In the genomic region with DNA sequence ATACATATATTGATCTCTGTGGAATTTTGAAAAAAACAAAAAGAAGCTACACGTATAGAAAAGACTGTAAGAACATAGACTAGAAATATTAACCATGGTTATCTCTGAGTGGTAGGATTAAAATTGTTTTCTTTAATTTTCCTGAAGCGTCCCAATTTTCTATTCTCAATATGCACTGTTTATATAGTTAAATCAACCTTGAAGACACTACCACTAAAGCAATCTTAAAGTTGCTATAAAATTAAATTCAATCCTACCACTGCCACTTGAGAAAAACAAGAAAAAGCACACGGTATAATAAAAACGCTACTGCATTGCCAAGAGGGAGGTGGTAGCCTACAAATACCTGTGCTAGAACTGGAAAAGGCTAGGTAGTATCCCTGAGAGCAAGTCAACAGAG, we compare ENCODE assay signal across 16 cellular contexts.
"Had no signal": no experiment of that assay in that cellular context is flagged by ENCODE, and none has a peak within 500 bp of the region (broad histone marks: within the 10 kb centered on the region; RNA-seq: fewer than 3 reads in every experiment).

No MANE protein-coding gene starts in this region.

- H3K27ac ChIP-seq: brain microvascular endothelial cell, lower lobe of right lung, tibial artery had no signal

- H3K4me3 Mint-ChIP-seq: activated naive CD8-positive, alpha-beta T cell treated with anti-CD3 and anti-CD28 coated beads, Interleukin-2, amount 10 ng/mL, durations not matched to agents 7 days and 5 days; activated T-cell treated with anti-CD3 and anti-CD28 coated beads, Interleukin-2, amount 50 U/mL, for 24 hours; central memory CD8-positive, alpha-beta T cell; stimulated activated memory B cell treated with anti-CD40 and anti-IgM and Interleukin-4, amounts not matched to agents 10 μg/mL and 1 μg/mL and 100 μg/mL, for 72 hours; T-helper 1 cell treated with Interleukin-12 subunit alpha and Interleukin-12 subunit beta and Interleukin-4 antibody, amounts not matched to agents 30 μg/mL and 1 μg/mL, for 36 hours had no signal

- H3K9me3 Mint-ChIP-seq: activated naive CD8-positive, alpha-beta T cell treated with anti-CD3 and anti-CD28 coated beads, Interleukin-2, amount 10 ng/mL, durations not matched to agents 7 days and 5 days; activated T-cell treated with anti-CD3 and anti-CD28 coated beads, Interleukin-2, amount 50 U/mL, for 24 hours; central memory CD8-positive, alpha-beta T cell; stimulated activated memory B cell treated with anti-CD40 and anti-IgM and Interleukin-4, amounts not matched to agents 10 μg/mL and 1 μg/mL and 100 μg/mL, for 72 hours; T-helper 1 cell treated with Interleukin-12 subunit alpha and Interleukin-12 subunit beta and Interleukin-4 antibody, amounts not matched to agents 30 μg/mL and 1 μg/mL, for 36 hours had no signal

- H3K27ac Mint-ChIP-seq: activated naive CD8-positive, alpha-beta T cell treated with anti-CD3 and anti-CD28 coated beads, Interleukin-2, amount 10 ng/mL, durations not matched to agents 7 days and 5 days; activated T-cell treated with anti-CD3 and anti-CD28 coated beads, Interleukin-2, amount 50 U/mL, for 24 hours; stimulated activated memory B cell treated with anti-CD40 and anti-IgM and Interleukin-4, amounts not matched to agents 10 μg/mL and 1 μg/mL and 100 μg/mL, for 72 hours; T-helper 1 cell treated with Interleukin-12 subunit alpha and Interleukin-12 subunit beta and Interleukin-4 antibody, amounts not matched to agents 30 μg/mL and 1 μg/mL, for 36 hours had no signal

- H3K9me3 ChIP-seq: lower lobe of right lung, tibial artery had no signal

- H3K27me3 Mint-ChIP-seq: activated naive CD8-positive, alpha-beta T cell treated with anti-CD3 and anti-CD28 coated beads, Interleukin-2, amount 10 ng/mL, durations not matched to agents 7 days and 5 days; activated T-cell treated with anti-CD3 and anti-CD28 coated beads, Interleukin-2, amount 50 U/mL, for 24 hours; central memory CD8-positive, alpha-beta T cell; stimulated activated memory B cell treated with anti-CD40 and anti-IgM and Interleukin-4, amounts not matched to agents 10 μg/mL and 1 μg/mL and 100 μg/mL, for 72 hours had no signal

- H3K27me3 ChIP-seq: brain microvascular endothelial cell, tibial artery had no signal

- H3K4me3 ChIP-seq: lower lobe of right lung, tibial artery had no signal

- ATAC-seq: activated CD4-positive, CD25-positive, alpha-beta regulatory T cell treated with anti-CD3 and anti-CD28 coated beads, Interleukin-2, amount 50 U/mL, for 24 hours; left cardiac atrium; lower lobe of right lung; stimulated activated memory B cell treated with anti-CD40 and anti-IgM and Interleukin-4, amounts not matched to agents 10 μg/mL and 1 μg/mL and 100 μg/mL, for 72 hours had no signal

- DNase-seq: activated CD4-positive, alpha-beta T cell treated with anti-CD3 and anti-CD28 coated beads, Interleukin-2, amount 50 U/mL, for 4 hours; activated effector memory CD4-positive, alpha-beta T cell treated with anti-CD3 and anti-CD28 coated beads, Interleukin-2, amount 50 U/mL, for 16 hours; activated naive CD8-positive, alpha-beta T cell treated with anti-CD3 and anti-CD28 coated beads, Interleukin-2, amount 10 ng/mL, durations not matched to agents 7 days and 5 days; activated T-cell treated with anti-CD3 and anti-CD28 coated beads, Interleukin-2, amount 50 U/mL, for 24 hours; brain microvascular endothelial cell; effector memory CD4-positive, alpha-beta T cell; foreskin melanocyte; left cardiac atrium; lower lobe of right lung; midbrain; nucleus accumbens; tibial artery had no signal
